ENCODE assay signal across 23 cellular contexts in the genomic region with DNA sequence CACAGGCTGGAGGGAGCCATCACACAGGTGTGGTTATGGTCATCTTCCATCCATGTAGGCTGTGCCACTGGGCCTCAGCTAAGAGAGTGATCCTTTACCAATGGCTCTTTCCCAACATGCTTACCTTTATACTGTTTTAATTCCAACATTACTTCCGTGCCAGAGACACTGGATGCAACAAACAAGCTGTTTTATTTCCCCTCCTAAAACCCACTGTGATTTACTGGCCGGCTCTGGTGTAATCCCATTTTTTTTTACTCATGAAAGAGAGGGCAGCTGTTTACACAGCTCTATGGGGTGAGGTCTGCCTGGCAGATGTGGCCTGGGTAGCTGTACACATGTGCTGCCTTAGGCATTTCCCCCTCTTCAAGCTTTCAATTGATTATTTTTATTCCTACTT.
"Had no signal": no experiment of that assay in that cellular context is flagged by ENCODE, and none has a peak within 500 bp of the region (broad histone marks: within the 10 kb centered on the region; RNA-seq: fewer than 3 reads in every experiment).

No MANE protein-coding gene starts in this region.

- H3K36me3 ChIP-seq: uterus had no signal

- H3K9me3 ChIP-seq: body of pancreas, left lung, psoas muscle, tibial artery, uterus had no signal

- H3K9me3 Mint-ChIP-seq: activated T-helper 2 cell treated with anti-CD3 and anti-CD28 coated beads, Interferon-gamma antibody, Interleukin-2, Interleukin-4, amounts not matched to agents 10 μg/mL and 5 μg/mL and 100 μg/mL, durations not matched to agents 14 hours and 24 hours and 36 hours; dendritic cell treated with granulocyte-macrophage colony-stimulating factor and Interleukin-4, amounts not matched to agents 40 ng/mL and 50 ng/mL, for 4 days; natural killer cell treated with Interleukin-12 subunit alpha and Interleukin-12 subunit beta and Interleukin-15 and Interleukin-18, amount 100 ng/mL, for 72 hours; stimulated activated naive CD8-positive, alpha-beta T cell treated with anti-CD3 and anti-CD28 coated beads, Interleukin-15, amount 100 ng/mL, for 72 hours; T-cell had no signal

- H3K27me3 ChIP-seq: body of pancreas, cardiac muscle cell, left lung, tibial artery, uterus had no signal

- DNase-seq: activated CD4-positive, alpha-beta T cell treated with anti-CD3 and anti-CD28 coated beads for 1 hour; activated CD4-positive, alpha-beta T cell treated with anti-CD3 and anti-CD28 coated beads, Interleukin-2, amount 50 U/mL, for 1 hour; activated CD8-positive, alpha-beta T cell treated with anti-CD3 and anti-CD28 coated beads, Interleukin-2, amount 10 ng/mL, durations not matched to agents 7 days and 5 days; activated naive CD4-positive, alpha-beta T cell treated with Interleukin-2 at 50 U/mL for 16 hours; anterior cingulate cortex; body of pancreas; effector CD4-positive, alpha-beta T cell; foreskin fibroblast; kidney; left lung; psoas muscle; right cardiac atrium; stimulated activated CD4-positive, alpha-beta T cell treated with anti-CD3 and anti-CD28 coated beads, Interleukin-1b, Interleukin-23, amount 100 ng/mL, for 48 hours; stimulated activated naive CD8-positive, alpha-beta T cell treated with anti-CD3 and anti-CD28 coated beads, Interleukin-15, amount 100 ng/mL, for 72 hours; T-cell; uterus; WERI-Rb-1 had no signal

- H3K27me3 Mint-ChIP-seq: dendritic cell treated with granulocyte-macrophage colony-stimulating factor and Interleukin-4, amounts not matched to agents 40 ng/mL and 50 ng/mL, for 4 days; natural killer cell treated with Interleukin-12 subunit alpha and Interleukin-12 subunit beta and Interleukin-15 and Interleukin-18, amount 100 ng/mL, for 72 hours; stimulated activated naive CD8-positive, alpha-beta T cell treated with anti-CD3 and anti-CD28 coated beads, Interleukin-15, amount 100 ng/mL, for 72 hours; T-cell had no signal

- H3K4me3 ChIP-seq: body of pancreas, cardiac muscle cell, left lung, lung, psoas muscle, tibial artery, uterus had no signal

- H3K27ac Mint-ChIP-seq: dendritic cell treated with granulocyte-macrophage colony-stimulating factor and Interleukin-4, amounts not matched to agents 40 ng/mL and 50 ng/mL, for 4 days; natural killer cell treated with Interleukin-12 subunit alpha and Interleukin-12 subunit beta and Interleukin-15 and Interleukin-18, amount 100 ng/mL, for 72 hours; T-cell had no signal

- ATAC-seq: activated CD8-positive, alpha-beta T cell treated with anti-CD3 and anti-CD28 coated beads, Interleukin-2, amount 10 ng/mL, durations not matched to agents 7 days and 5 days; body of pancreas; left lung; natural killer cell treated with Interleukin-12 subunit alpha and Interleukin-12 subunit beta and Interleukin-15 and Interleukin-18, amount 100 ng/mL, for 72 hours; psoas muscle; right cardiac atrium; stimulated activated naive CD8-positive, alpha-beta T cell treated with anti-CD3 and anti-CD28 coated beads, Interleukin-15, amount 100 ng/mL, for 72 hours; T-cell had no signal

- H3K4me1 ChIP-seq: body of pancreas, left lung, psoas muscle, uterus had no signal

- H3K4me1 Mint-ChIP-seq: T-cell had no signal

- H3K4me3 Mint-ChIP-seq: activated CD8-positive, alpha-beta T cell treated with anti-CD3 and anti-CD28 coated beads, Interleukin-2, amount 10 ng/mL, durations not matched to agents 7 days and 5 days; dendritic cell treated with granulocyte-macrophage colony-stimulating factor and Interleukin-4, amounts not matched to agents 40 ng/mL and 50 ng/mL, for 4 days; natural killer cell treated with Interleukin-12 subunit alpha and Interleukin-12 subunit beta and Interleukin-15 and Interleukin-18, amount 100 ng/mL, for 72 hours; stimulated activated naive CD8-positive, alpha-beta T cell treated with anti-CD3 and anti-CD28 coated beads, Interleukin-15, amount 100 ng/mL, for 72 hours; T-cell had no signal

- H3K27ac ChIP-seq: body of pancreas, cardiac muscle cell, left lung, psoas muscle, tibial artery, uterus, WERI-Rb-1 had no signal
